In the genomic region with DNA sequence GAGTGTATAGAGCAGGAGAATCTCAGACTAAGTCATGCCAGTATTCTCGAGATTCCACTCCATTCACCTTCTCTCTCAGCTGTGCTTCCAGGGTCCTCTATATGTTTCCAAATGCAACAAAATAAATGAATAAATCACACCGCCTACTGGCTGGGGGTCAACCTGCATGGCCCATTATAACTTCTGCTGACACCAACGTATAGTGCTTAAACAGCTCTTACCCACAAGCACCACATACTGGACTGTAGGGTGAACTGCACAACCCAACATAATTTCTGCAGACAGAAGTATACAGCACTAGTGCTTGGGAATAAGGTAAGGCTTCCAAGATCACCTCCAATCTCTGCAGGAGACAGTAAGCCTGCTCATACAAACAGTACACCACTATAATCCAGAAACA, we compare ENCODE assay signal across 8 cellular contexts. TPM values are rescaled to one million over a fixed set of nuclear protein-coding genes. Genes with fewer than 3 reads are reported as not detected.
A peak's percentile ranks its signal among the peaks of the same experiment; 100 is the strongest.
DNase-seq lines count a peak whose midpoint lies in the region; ATAC-seq and TF ChIP-seq lines count a peak whose summit lies in the region.

No MANE protein-coding gene starts in this region.

- TF ChIP-seq CTCF in Peyer's patch (IDR thresholded peaks at IDR 0.05) (peak in 4 of 6 experiments; percentile 35 to 97 (median 94)), testis (IDR thresholded peaks at IDR 0.05) (peak in 1 of 3 experiments; percentile 12)

- H3K9me3 ChIP-seq in Peyer's patch = peaks cover 0 to 4% (median 0%) of the 10 kb centered on the region in 4 donors
- no peaks in the 10 kb centered on the region for H3K9me3 ChIP-seq in testis

- H3K4me1 ChIP-seq in Peyer's patch = peaks cover 0 to 14% (median 0%) of the 10 kb centered on the region in 4 donors
- no peaks in the 10 kb centered on the region for H3K4me1 ChIP-seq in testis

- TF ChIP-seq POLR2A in Peyer's patch (IDR thresholded peaks at IDR 0.05) (no peak), testis (IDR thresholded peaks at IDR 0.05) (no peak)

- no peaks in the 10 kb centered on the region for H3K36me3 ChIP-seq in Peyer's patch
- no peaks in the 10 kb centered on the region for H3K36me3 ChIP-seq in testis (ENCODE audit: low read depth, missing control alignments)

- DNase-seq in CMK (ENCODE audit: low read depth) = peak; percentile 20
- DNase-seq in Peyer's patch = peak in 2 of 3 donors; percentile 43 to 64
- DNase-seq in glomerular endothelial cell (ENCODE audit: extremely low read depth, low read depth, low spot score) = peak; percentile 18
- no peak for DNase-seq in GM03348 (ENCODE audit: low spot score)
- no peak for DNase-seq in testis
- no peak for DNase-seq in stimulated activated CD4-positive, alpha-beta T cell treated with anti-CD3 and anti-CD28 coated beads, Interleukin-4, amount 100 ng/mL, for 4 hours

- no peaks in the 10 kb centered on the region for H3K27me3 ChIP-seq in Peyer's patch
- no peaks in the 10 kb centered on the region for H3K27me3 ChIP-seq in testis

- no peak overlapping the region for H3K27ac ChIP-seq in Peyer's patch
- no peak overlapping the region for H3K27ac ChIP-seq in testis

- no peak overlapping the region for H3K4me3 ChIP-seq in Peyer's patch
- no peak overlapping the region for H3K4me3 ChIP-seq in testis

- ATAC-seq in GM19025 (IDR thresholded peaks at IDR 0.05; ENCODE audit: low read depth, unreplicated experiment) (peak; percentile 75), HG03097 (IDR thresholded peaks at IDR 0.05; ENCODE audit: low FRiP score, unreplicated experiment) (peak; percentile 97)

- 71 to 72% methylated on average over 3 of the region's 3 CpGs for WGBS in testis, 2 donors

- intact Hi-C loops in testis (cut with DNase I; ENCODE audit: low total_unique reads) = no loop called here

RNA-seq across cellular contexts. Expression of gene HTR4, which starts 33.1 kb away (rescaled TPM):
- total RNA-seq in Peyer's patch (10 to 100 TPM; 21.5 to 46.6 (median 44.1) TPM), glomerular endothelial cell (not detected in 2 replicates), testis (under 1 TPM; 0.56 to 0.63 TPM)
- 0.17 TPM for polyA plus RNA-seq in testis (ENCODE audit: insufficient read depth, low read depth, low replicate concordance)

Comparison
In these comparisons a context has a peak if more than half of its experiments do, and no peak if none do; other contexts are left out.
1. DNase-seq: peak in CMK (single experiment), Peyer's patch (2 of 3) and glomerular endothelial cell (single experiment); none in GM03348 (single experiment), testis (single experiment) and stimulated activated CD4-positive, alpha-beta T cell treated with anti-CD3 and anti-CD28 coated beads, Interleukin-4, amount 100 ng/mL, for 4 hours (0 of 2).
2. RNA of gene HTR4, which starts 33.1 kb away (total RNA-seq): 21.5 to 46.6 TPM in Peyer's patch; 0.56 to 0.63 TPM in testis and not detected in glomerular endothelial cell; every median in the first group is over 10 times any median in the second.